Comparison of ENCODE assay signal across 19 cellular contexts in the genomic region with DNA sequence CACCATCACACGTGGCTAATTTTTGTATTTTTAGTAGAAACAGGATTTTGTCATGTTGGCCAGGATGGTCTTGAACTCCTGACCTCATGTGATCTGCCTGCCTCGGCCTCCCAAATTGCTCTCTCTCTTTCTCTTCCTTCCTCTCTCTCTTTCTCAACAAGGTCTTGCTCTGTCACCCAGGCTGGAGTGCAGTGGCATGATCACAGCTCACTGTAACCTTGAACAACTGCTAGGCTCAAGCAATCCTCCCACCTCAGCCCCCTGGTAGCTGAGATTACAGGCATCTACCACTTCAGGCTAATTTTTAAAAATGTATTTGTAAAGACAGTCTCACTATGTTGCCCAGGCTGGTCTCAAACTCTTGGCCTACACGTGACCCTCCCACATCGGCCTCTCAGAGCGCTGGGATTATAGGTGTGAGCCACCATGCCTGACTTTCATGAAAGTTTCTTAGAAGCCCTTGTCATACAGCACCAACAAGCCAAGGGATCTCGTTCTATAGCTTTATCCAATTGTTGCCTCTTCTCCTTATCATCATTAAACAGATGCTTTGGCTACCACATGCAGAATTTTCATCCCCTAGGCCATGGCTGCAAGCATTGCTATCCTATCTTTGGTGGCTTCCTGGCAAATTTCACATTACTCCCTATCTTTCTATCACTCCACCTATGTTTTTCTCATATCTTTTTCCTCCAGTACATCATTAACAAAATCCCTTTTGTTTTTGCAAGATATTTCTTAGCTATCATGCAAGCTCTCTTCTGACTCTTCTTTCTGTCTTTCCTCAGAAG. TPM values are rescaled to one million over a fixed set of nuclear protein-coding genes. Genes with fewer than 3 reads are reported as not detected.
DNase-seq lines count a peak whose midpoint lies in the region; ATAC-seq, FAIRE-seq and TF ChIP-seq lines count a peak whose summit lies in the region.
"Had no signal": no experiment of that assay in that cellular context is flagged by ENCODE, and none has a peak within 500 bp of the region (broad histone marks: within the 10 kb centered on the region; RNA-seq: fewer than 3 reads in every experiment).

No MANE protein-coding gene starts in this region.

- H4K8ac ChIP-seq in neuronal stem cell (ENCODE audit: low read depth, low read length) = no peak overlapping the region

- no peak for TF ChIP-seq CTCF in GM23338 (conservative IDR thresholded peaks at IDR 0.05; ENCODE audit: low read depth in 2 of 2)
- no peak for TF ChIP-seq CTCF in activated B cell treated with CpG ODN at 0.5 μM for 24 hours (IDR thresholded peaks at IDR 0.05)
- TF ChIP-seq CTCF in nephron progenitor cell (IDR thresholded peaks at IDR 0.05) = no peak
- no peak for TF ChIP-seq CTCF in OCI-LY7 (conservative IDR thresholded peaks at IDR 0.05; ENCODE audit: low read length)

- H3K27me3 Mint-ChIP-seq in GM23338 (ENCODE audit: insufficient read depth, low read depth, poor library complexity) = peaks cover 5% of the 10 kb centered on the region
- H3K27me3 Mint-ChIP-seq in activated B cell treated with CpG ODN at 0.5 μM for 24 hours = no peaks in the 10 kb centered on the region
- H3K27me3 Mint-ChIP-seq in nephron progenitor cell (ENCODE audit: low read depth, poor library complexity) = no peaks in the 10 kb centered on the region

- no TSS peak for BruUV-seq in OCI-LY7 (replicated peaks; lab: Mats Ljungman, UMichigan)

- no peak overlapping the region for H2AK5ac ChIP-seq in neuronal stem cell (ENCODE audit: low read depth, low read length)

- no peak overlapping the region for H3K14ac ChIP-seq in neuronal stem cell (ENCODE audit: low read length)

- H3K4me3 ChIP-seq in GM23338 (no peak overlapping the region), neuronal stem cell (ENCODE audit: low read length in 2 of 2) (no peak overlapping the region), OCI-LY7 (ENCODE audit: low read depth, low read length, poor library complexity, severe bottlenecking) (no peak overlapping the region)
- H3K4me3 ChIP-seq: adrenal gland, dorsolateral prefrontal cortex, ovary, right lobe of liver had no signal

- no peak overlapping the region for H2BK12ac ChIP-seq in neuronal stem cell (ENCODE audit: low read length)

- no peak overlapping the region for H2BK120ac ChIP-seq in neuronal stem cell (ENCODE audit: low read depth, low read length)

- H2BK5ac ChIP-seq in neuronal stem cell (ENCODE audit: low read length) = no peak overlapping the region

- H2AFZ ChIP-seq in GM23338 (no peak overlapping the region), neuronal stem cell (ENCODE audit: low read length) (no peak overlapping the region), OCI-LY7 (ENCODE audit: low read length) (no peak overlapping the region)

- whole genome bisulfite sequencing in neuronal stem cell (ENCODE audit: extremely low coverage in 2 of 2, insufficient read length in 2 of 2, insufficient replicate concordance in 1 of 2), 2 donors = no CpG with 5 or more reads among the region's 6 CpGs

- H3K4me1 Mint-ChIP-seq in GM23338 (peaks cover 34% of the 10 kb centered on the region), activated B cell treated with CpG ODN at 0.5 μM for 24 hours (peaks cover 92% of the 10 kb centered on the region), nephron progenitor cell (peaks cover 38% of the 10 kb centered on the region)

- H3K27me3 ChIP-seq in GM23338 (ENCODE audit: insufficient read depth) = no peaks in the 10 kb centered on the region
- H3K27me3 ChIP-seq in neuronal stem cell (ENCODE audit: control insufficient read depth in 3 of 3, insufficient read depth in 3 of 3, low read depth in 1 of 3, low read length in 3 of 3) = no peaks in the 10 kb centered on the region
- H3K27me3 ChIP-seq: adrenal gland, dorsolateral prefrontal cortex, ovary, right lobe of liver had no signal

- CTCF ChIA-PET in activated B cell treated with CpG ODN at 0.5 μM for 24 hours (lab: Charles Lee) (interaction anchor here (1.6 kb wide), 1 partner anchor 9 kb away, joined by 6 read pairs; no protein-coding TSS in a partner anchor), OCI-LY7 (lab: Charles Lee; ENCODE audit: unreplicated experiment) (no interaction called here)

- H3K27ac Mint-ChIP-seq in GM23338 = peak overlapping the region; percentile 60; the same call in 1 of the 2 replicates
- peak overlapping the region; percentile 94 for H3K27ac Mint-ChIP-seq in activated B cell treated with CpG ODN at 0.5 μM for 24 hours
- peak overlapping the region; percentile 3 for H3K27ac Mint-ChIP-seq in nephron progenitor cell

- intact Hi-C loops in activated B cell treated with CpG ODN at 0.5 μM for 24 hours (cut with micrococcal nuclease) = loop anchor here (1.0 kb wide), 1 partner anchor 9 kb away; no protein-coding TSS in a partner anchor
- intact Hi-C loops in OCI-LY7 (cut with micrococcal nuclease; ENCODE audit: unreplicated experiment) = no loop called here

- H3K9me2 ChIP-seq in GM23338 (ENCODE audit: insufficient read depth) (no peaks in the 10 kb centered on the region), OCI-LY7 (ENCODE audit: insufficient read depth, low read length) (no peaks in the 10 kb centered on the region)

- H3K4me2 ChIP-seq in GM23338 = no peak overlapping the region
- H3K4me2 ChIP-seq in neuronal stem cell (ENCODE audit: insufficient read depth, low read length, poor library complexity, severe bottlenecking) = no peak overlapping the region
- H3K4me2 ChIP-seq in OCI-LY7 (ENCODE audit: low read length) = no peak overlapping the region

- TF ChIP-seq POLR2A in GM12891 (IDR thresholded peaks at IDR 0.05; ENCODE audit: low read depth, low read length) = no peak

- ATAC-seq in GM23338 = no peak
- no peak for ATAC-seq in activated B cell treated with CpG ODN at 0.5 μM for 24 hours (ENCODE audit: low read depth)
- ATAC-seq: right lobe of liver had no signal

- H3K27ac ChIP-seq in GM23338 (ENCODE audit: low read depth) (no peak overlapping the region), neuronal stem cell (replicated peaks; ENCODE audit: low read length) (no peak overlapping the region), OCI-LY7 (ENCODE audit: low read depth, low read length, poor library complexity, severe bottlenecking) (no peak overlapping the region)
- H3K27ac ChIP-seq: adrenal gland, dorsolateral prefrontal cortex, HL-60, ovary, right lobe of liver had no signal

- no peak overlapping the region for H3K9ac ChIP-seq in neuronal stem cell (ENCODE audit: low read depth, low read length, poor library complexity)

- POLR2A ChIA-PET in activated B cell treated with CpG ODN at 0.5 μM for 24 hours (lab: Charles Lee) = interaction anchor here (0.6 to 1.8 kb wide), 5 partner anchors 9 to 612 kb away, joined by 3 to 5 read pairs (median 3); a partner anchor contains a TSS
- POLR2A ChIA-PET in OCI-LY7 (lab: Charles Lee) = interaction anchor here (0.6 to 0.9 kb wide), 3 partner anchors 10 to 609 kb away, joined by 3 to 7 read pairs (median 5); a partner anchor contains a TSS

- no peak overlapping the region for H3K23ac ChIP-seq in neuronal stem cell (ENCODE audit: low read depth, low read length, poor library complexity)

- H3K36me3 ChIP-seq in GM23338 (ENCODE audit: insufficient read depth) = no peaks in the 10 kb centered on the region
- peaks cover 0 to 25% of the 10 kb centered on the region in 2 donors for H3K36me3 ChIP-seq in neuronal stem cell (replicated peaks in 1 of 2; ENCODE audit: control insufficient read depth in 2 of 2, insufficient read depth in 2 of 2, low read length in 2 of 2)
- H3K36me3 ChIP-seq in OCI-LY7 (ENCODE audit: insufficient read depth, low read length) = peaks cover 16% of the 10 kb centered on the region
- H3K36me3 ChIP-seq: ovary had no signal

- no peak overlapping the region for H2BK15ac ChIP-seq in neuronal stem cell (ENCODE audit: low read length)

- H3K9me3 ChIP-seq in neuronal stem cell (replicated peaks in 1 of 2; ENCODE audit: control insufficient read depth in 2 of 2, insufficient read depth in 1 of 2, low read depth in 1 of 2, low read length in 2 of 2) = no peaks in the 10 kb centered on the region
- H3K9me3 ChIP-seq in OCI-LY7 (ENCODE audit: low read length) = no peaks in the 10 kb centered on the region
- H3K9me3 ChIP-seq: adrenal gland, Caco-2, ovary, right lobe of liver had no signal

- 0 out of 2 replicates have a peak, but pooled peaks cover 3% of the 10 kb centered on the region for H3K79me2 ChIP-seq in GM23338 (replicated peaks; ENCODE audit: insufficient read depth)
- H3K79me2 ChIP-seq in OCI-LY7 (ENCODE audit: insufficient read depth, low read depth, low read length) = peaks cover 3% of the 10 kb centered on the region; the same call in 1 of the 2 replicates

- no peaks in the 10 kb centered on the region for H3K79me1 ChIP-seq in neuronal stem cell (ENCODE audit: low read depth, low read length)

- H3K18ac ChIP-seq in neuronal stem cell (ENCODE audit: low read length) = no peak overlapping the region

- H4K20me1 ChIP-seq in GM23338 (replicated peaks; ENCODE audit: insufficient read depth) = peaks cover 3% of the 10 kb centered on the region; the same call in 1 of the 2 replicates
- no peaks in the 10 kb centered on the region for H4K20me1 ChIP-seq in OCI-LY7 (ENCODE audit: insufficient read depth, low read length)

- no peak for DNase-seq in GM12891 (ENCODE audit: insufficient read length, low spot score)
- no peak for DNase-seq in GM23338 (ENCODE audit: low spot score)
- no peak for DNase-seq in activated B cell treated with CpG ODN at 0.5 μM for 24 hours
- no peak for DNase-seq in nephron progenitor cell
- no peak for DNase-seq in neuronal stem cell (ENCODE audit: low spot score)
- no peak for DNase-seq in OCI-LY7 (ENCODE audit: low spot score)
- no peak for DNase-seq in activated CD4-positive, CD25-positive, alpha-beta regulatory T cell treated with anti-CD3 and anti-CD28 coated beads, Interleukin-2, amount 50 U/mL, for 72 hours
- DNase-seq: activated CD4-positive, CD25-positive, alpha-beta regulatory T cell; adrenal gland; dorsolateral prefrontal cortex; EL; H9; NCI-H2029 treated with DMSO at 0.1 percent for 48 hours; NCI-H446 treated with DMSO at 0.1 percent for 48 hours; ovary; right lobe of liver; T-helper 1 cell had no signal

- no peaks in the 10 kb centered on the region for H3F3A ChIP-seq in GM23338 (replicated peaks; ENCODE audit: low read depth)

- H3K36me3 Mint-ChIP-seq in GM23338 (ENCODE audit: low read depth) (peaks cover 17% of the 10 kb centered on the region; the same call in 2 of the 3 replicates), activated B cell treated with CpG ODN at 0.5 μM for 24 hours (ENCODE audit: low read depth) (peaks cover 59% of the 10 kb centered on the region), nephron progenitor cell (ENCODE audit: low read depth) (peaks cover 58% of the 10 kb centered on the region)

- no peak overlapping the region for H3K4ac ChIP-seq in neuronal stem cell (ENCODE audit: low read length)

- H4K91ac ChIP-seq in neuronal stem cell (ENCODE audit: low read depth, low read length, poor library complexity) = no peak overlapping the region

- peaks cover 14% of the 10 kb centered on the region for H3K4me1 ChIP-seq in GM23338 (ENCODE audit: insufficient read depth)
- H3K4me1 ChIP-seq in neuronal stem cell (ENCODE audit: control insufficient read depth in 2 of 2, insufficient read depth in 1 of 2, low read depth in 1 of 2, low read length in 2 of 2) = peaks cover 1 to 7% of the 10 kb centered on the region in 2 donors
- H3K4me1 ChIP-seq in OCI-LY7 (ENCODE audit: insufficient read depth, low read length, poor library complexity, severe bottlenecking) = peaks cover 5% of the 10 kb centered on the region
- H3K4me1 ChIP-seq: Caco-2 had no signal

- peak; percentile 69 for FAIRE-seq in GM12891 (lab: Jason Lieb, UNC)

- H3K9me3 Mint-ChIP-seq in GM23338 = no peaks in the 10 kb centered on the region
- no peaks in the 10 kb centered on the region for H3K9me3 Mint-ChIP-seq in activated B cell treated with CpG ODN at 0.5 μM for 24 hours
- H3K9me3 Mint-ChIP-seq in nephron progenitor cell = no peaks in the 10 kb centered on the region
- H3K9me3 Mint-ChIP-seq: H9 had no signal

- no peak overlapping the region for H3K4me3 Mint-ChIP-seq in GM23338
- H3K4me3 Mint-ChIP-seq in activated B cell treated with CpG ODN at 0.5 μM for 24 hours = peak overlapping the region; percentile 57
- H3K4me3 Mint-ChIP-seq in nephron progenitor cell = no peak overlapping the region
- H3K4me3 Mint-ChIP-seq: H9 had no signal

RNA-seq across cellular contexts. Expression of a gene that starts 5.7 kb away (rescaled TPM):
- polyA plus RNA-seq in GM12891 (2012; ENCODE audit: low read depth, missing spikeins) = 35.4 TPM
- total RNA-seq in GM23338 (2014; rRNA removed; shearing (Covaris generic)) = 15.4 and 16.9 TPM in 2 replicates
- polyA plus RNA-seq in GM23338 (2016; fragmentation: Nextera tagmentation; extraction: Ambion mirVana) = 12.2 and 13.8 TPM in 2 replicates
- 64.0 and 66.3 TPM in 2 replicates for total RNA-seq in activated B cell treated with CpG ODN at 0.5 μM for 24 hours
- polyA plus RNA-seq in neuronal stem cell (2013, experiment 1 of 2) = 14.3 TPM
- 12.6 TPM for polyA plus RNA-seq in neuronal stem cell (2013, experiment 2 of 2)
- total RNA-seq in OCI-LY7 (2014; rRNA removed; shearing (Covaris generic)) = 10.3 and 15.1 TPM in 2 replicates
- total RNA-seq in OCI-LY7 (2022) = 14.3 and 14.9 TPM in 2 replicates

RNA-seq across cellular contexts. Expression of a gene that starts 10.0 kb away (rescaled TPM):
- 10.6 TPM for polyA plus RNA-seq in GM12891 (2012; ENCODE audit: low read depth, missing spikeins)
- total RNA-seq in GM23338 (2014; rRNA removed; shearing (Covaris generic)) = 23.3 and 25.5 TPM in 2 replicates
- 21.2 and 22.0 TPM in 2 replicates for polyA plus RNA-seq in GM23338 (2016; fragmentation: Nextera tagmentation; extraction: Ambion mirVana)
- total RNA-seq in activated B cell treated with CpG ODN at 0.5 μM for 24 hours (20.1 and 24.8 TPM in 2 replicates), OCI-LY7 (2022) (15.7 and 18.9 TPM in 2 replicates)
- polyA plus RNA-seq in neuronal stem cell (2013, experiment 1 of 2) = 7.3 TPM
- 7.1 TPM for polyA plus RNA-seq in neuronal stem cell (2013, experiment 2 of 2)
- 26.4 and 27.7 TPM in 2 replicates for total RNA-seq in OCI-LY7 (2014; rRNA removed; shearing (Covaris generic))

RNA-seq across cellular contexts. Expression of a gene that starts 34.9 kb away (rescaled TPM):
- polyA plus RNA-seq in GM12891 (2012; ENCODE audit: low read depth, missing spikeins) = 6.5 TPM
- total RNA-seq in GM23338 (2014; rRNA removed; shearing (Covaris generic)) = 43.2 and 46.2 TPM in 2 replicates
- 16.7 and 18.5 TPM in 2 replicates for polyA plus RNA-seq in GM23338 (2016; fragmentation: Nextera tagmentation; extraction: Ambion mirVana)
- total RNA-seq in activated B cell treated with CpG ODN at 0.5 μM for 24 hours = 5.1 and 7.7 TPM in 2 replicates
- 19.7 TPM for polyA plus RNA-seq in neuronal stem cell (2013, experiment 1 of 2)
- 18.0 TPM for polyA plus RNA-seq in neuronal stem cell (2013, experiment 2 of 2)
- 51.3 and 66.9 TPM in 2 replicates for total RNA-seq in OCI-LY7 (2014; rRNA removed; shearing (Covaris generic))
- total RNA-seq in OCI-LY7 (2022) = 58.7 and 62.3 TPM in 2 replicates

Comparison
In these comparisons a context has a peak if more than half of its experiments do, and no peak if none do; other contexts are left out.
1. H3K27ac Mint-ChIP-seq: peak in every context shown above with its lines; median percentile 94 in activated B cell treated with CpG ODN at 0.5 μM for 24 hours; 60 in GM23338; 3 in nephron progenitor cell.